ENCODE assay signal across 20 cellular contexts in genomic region chr4:51880016-51880915, GRCh38. TPM values are rescaled to one million over a fixed set of nuclear protein-coding genes. Genes with fewer than 3 reads are reported as not detected.
DNase-seq lines count a peak whose midpoint lies in the region; ATAC-seq and TF ChIP-seq lines count a peak whose summit lies in the region.
"Had no signal": no experiment of that assay in that cellular context is flagged by ENCODE, and none has a peak within 500 bp of the region (broad histone marks: within the 10 kb centered on the region; RNA-seq: fewer than 3 reads in every experiment).

No MANE protein-coding gene starts in this region.

- no peak for ATAC-seq in left colon
- ATAC-seq: Panc1, Right ventricle myocardium inferior had no signal

- CTCF ChIA-PET in mammary epithelial cell (lab: Charles Lee; ENCODE audit: low non-redundant PET) = no interaction called here

- no peak for TF ChIP-seq POLR2A in breast epithelium (IDR thresholded peaks at IDR 0.05)
- no peak for TF ChIP-seq POLR2A in esophagus squamous epithelium (IDR thresholded peaks at IDR 0.05)

- H3K27ac ChIP-seq in mammary epithelial cell (ENCODE audit: insufficient read depth, low read depth, low read length) = no peak overlapping the region
- H3K27ac ChIP-seq in breast epithelium = no peak overlapping the region
- peak overlapping the region; percentile 68 to 71 for H3K27ac ChIP-seq in liver (ENCODE audit: low read depth in 1 of 2, low read length in 2 of 2)
- H3K27ac ChIP-seq in WERI-Rb-1 = no peak overlapping the region
- no peak overlapping the region for H3K27ac ChIP-seq in esophagus squamous epithelium
- H3K27ac ChIP-seq: 22Rv1 had no signal

- TF ChIP-seq RAD21 in liver (IDR thresholded peaks at IDR 0.05) = peak in 1 of 2 donors; percentile 52

- H3K4me2 ChIP-seq in mammary epithelial cell (ENCODE audit: insufficient read depth, low read depth, low read length) = no peak overlapping the region

- BruUV-seq in mammary epithelial cell (replicated peaks; lab: Mats Ljungman, UMichigan) = no TSS peak

- no peaks in the 10 kb centered on the region for H4K20me1 ChIP-seq in mammary epithelial cell (ENCODE audit: insufficient read depth, low read length)

- intact Hi-C loops in mammary epithelial cell (cut with micrococcal nuclease) = no loop called here
- intact Hi-C loops in breast epithelium (cut with DNase I; ENCODE audit: low total_unique reads) = no loop called here
- intact Hi-C loops in left colon (cut with DNase I, micrococcal nuclease) = no loop called here
- intact Hi-C loops in esophagus squamous epithelium (cut with DNase I) = no loop called here

- H3K9me3 ChIP-seq in mammary epithelial cell (replicated peaks; ENCODE audit: insufficient read depth, low read length) = no peaks in the 10 kb centered on the region
- H3K9me3 ChIP-seq in breast epithelium = no peaks in the 10 kb centered on the region
- H3K9me3 ChIP-seq in liver (ENCODE audit: control insufficient read depth in 4 of 4, low read length in 3 of 4) = no peaks in the 10 kb centered on the region
- no peaks in the 10 kb centered on the region for H3K9me3 ChIP-seq in WERI-Rb-1 (ENCODE audit: severe bottlenecking)
- H3K9me3 ChIP-seq in esophagus squamous epithelium = no peaks in the 10 kb centered on the region

- dilution Hi-C loops in mammary epithelial cell (cut with HindIII; ENCODE audit: low sequenced_read_pairs) = no loop called here

- no peak overlapping the region for H2AFZ ChIP-seq in mammary epithelial cell (ENCODE audit: low read depth, low read length)

- no peaks in the 10 kb centered on the region for H3K4me1 ChIP-seq in mammary epithelial cell (ENCODE audit: insufficient read depth, low read length)
- H3K4me1 ChIP-seq in breast epithelium = no peaks in the 10 kb centered on the region
- H3K4me1 ChIP-seq in liver (ENCODE audit: control insufficient read depth in 4 of 4, insufficient read depth in 4 of 4, low read length in 3 of 4) = peaks cover 0 to 28% (median 16%) of the 10 kb centered on the region in 4 donors
- H3K4me1 ChIP-seq in esophagus squamous epithelium = no peaks in the 10 kb centered on the region

- TF ChIP-seq CTCF in mammary epithelial cell (conservative IDR thresholded peaks at IDR 0.05 in 1 of 2, IDR thresholded peaks at IDR 0.05 in 1 of 2; ENCODE audit: extremely low read depth in 1 of 2, insufficient read depth in 1 of 2, low read depth in 1 of 2, low read length in 2 of 2) (no peak), breast epithelium (IDR thresholded peaks at IDR 0.05) (no peak), fibroblast of mammary gland (conservative IDR thresholded peaks at IDR 0.05; ENCODE audit: control insufficient read depth, insufficient read depth, low read depth, low read length) (no peak), liver (IDR thresholded peaks at IDR 0.05; ENCODE audit: low read depth, low read length, missing input control) (no peak), WERI-Rb-1 (IDR thresholded peaks at IDR 0.05; ENCODE audit: low read depth, low read length) (no peak), esophagus squamous epithelium (IDR thresholded peaks at IDR 0.05) (no peak)

- no peaks in the 10 kb centered on the region for H3K79me2 ChIP-seq in mammary epithelial cell (ENCODE audit: insufficient read depth, low read length)

- DNase-seq in mammary epithelial cell (peak; percentile 10), breast epithelium (ENCODE audit: low spot score in 2 of 2) (no peak), fibroblast of mammary gland (ENCODE audit: low read depth) (peak; percentile 39), medulla oblongata (ENCODE audit: extremely low spot score) (no peak), left colon (no peak), WERI-Rb-1 (no peak), esophagus squamous epithelium (lab: John Stamatoyannopoulos, UW) (no peak)
- DNase-seq: Calu3; CD4-positive, alpha-beta memory T cell; DMS53; H7; NCI-H1105; NCI-H1694; NCI-H2107; NCI-H2227 treated with DMSO at 0.1 percent for 48 hours; NCI-H524 had no signal

- H3K27me3 ChIP-seq in mammary epithelial cell (ENCODE audit: insufficient read depth, low read length) (no peaks in the 10 kb centered on the region), breast epithelium (no peaks in the 10 kb centered on the region), liver (ENCODE audit: control insufficient read depth in 4 of 4, insufficient read depth in 4 of 4, low read length in 3 of 4) (no peaks in the 10 kb centered on the region), WERI-Rb-1 (ENCODE audit: insufficient read depth, low read depth, severe bottlenecking) (no peaks in the 10 kb centered on the region), esophagus squamous epithelium (no peaks in the 10 kb centered on the region)

- H3K9ac ChIP-seq in mammary epithelial cell (ENCODE audit: insufficient read depth, low read length) (no peak overlapping the region), liver (ENCODE audit: low read depth in 1 of 2, low read length in 2 of 2) (peak overlapping the region in 1 of 2 donors; percentile 87)

- 99% methylated on average over 9 of the region's 9 CpGs for WGBS in mammary epithelial cell (ENCODE audit: low coverage, missing lambda C conversion rate)
- WGBS in liver = 41% methylated on average over 9 of the region's 9 CpGs
- WGBS in esophagus squamous epithelium, 2 donors = 90 to 92% methylated on average over 9 of the region's 9 CpGs

- H3K4me3 ChIP-seq in mammary epithelial cell (replicated peaks in 1 of 3; ENCODE audit: insufficient read depth in 1 of 3, low read depth in 2 of 3, low read length in 3 of 3) (no peak overlapping the region), breast epithelium (no peak overlapping the region), fibroblast of mammary gland (ENCODE audit: control insufficient read depth, low read depth, low read length) (no peak overlapping the region), liver (ENCODE audit: low read depth in 1 of 3, low read length in 3 of 3) (no peak overlapping the region), WERI-Rb-1 (ENCODE audit: low read depth, low read length) (no peak overlapping the region), esophagus squamous epithelium (no peak overlapping the region)

- H3K36me3 ChIP-seq in mammary epithelial cell (ENCODE audit: insufficient read depth, low read length) (peaks cover 25% of the 10 kb centered on the region), breast epithelium (no peaks in the 10 kb centered on the region), liver (ENCODE audit: control insufficient read depth in 4 of 4, insufficient read depth in 3 of 4, low read depth in 1 of 4, low read length in 3 of 4) (peaks cover 1 to 12% (median 8%) of the 10 kb centered on the region in 4 donors), WERI-Rb-1 (peaks cover 27% of the 10 kb centered on the region), esophagus squamous epithelium (peaks cover 0 to 88% (median 9%) of the 10 kb centered on the region in 3 donors)

- in situ Hi-C loops in mammary epithelial cell (cut with MboI; ENCODE audit: low sequenced_read_pairs in 2 of 2) = no loop called here

TF ChIP-seq in liver, 16 proteins besides CTCF, POLR2A, EP300 and RAD21 (continues in another document):
- TF ChIP-seq HNF4A (conservative IDR thresholded peaks at IDR 0.05) = peak; percentile 95 to 96
- TF ChIP-seq NR2F2 (IDR thresholded peaks at IDR 0.05) = no peak
- TF ChIP-seq FOXA2 (IDR thresholded peaks at IDR 0.05) = peak; percentile 24
- TF ChIP-seq, protein P1, sequence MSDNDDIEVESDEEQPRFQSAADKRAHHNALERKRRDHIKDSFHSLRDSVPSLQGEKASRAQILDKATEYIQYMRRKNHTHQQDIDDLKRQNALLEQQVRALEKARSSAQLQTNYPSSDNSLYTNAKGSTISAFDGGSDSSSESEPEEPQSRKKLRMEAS (IDR thresholded peaks at IDR 0.05) = peak; percentile 73
- TF ChIP-seq YY1 (IDR thresholded peaks at IDR 0.05) = peak; percentile 64
- peak; percentile 76 to 95 for TF ChIP-seq JUND (IDR thresholded peaks at IDR 0.05)
- TF ChIP-seq, protein P2, sequence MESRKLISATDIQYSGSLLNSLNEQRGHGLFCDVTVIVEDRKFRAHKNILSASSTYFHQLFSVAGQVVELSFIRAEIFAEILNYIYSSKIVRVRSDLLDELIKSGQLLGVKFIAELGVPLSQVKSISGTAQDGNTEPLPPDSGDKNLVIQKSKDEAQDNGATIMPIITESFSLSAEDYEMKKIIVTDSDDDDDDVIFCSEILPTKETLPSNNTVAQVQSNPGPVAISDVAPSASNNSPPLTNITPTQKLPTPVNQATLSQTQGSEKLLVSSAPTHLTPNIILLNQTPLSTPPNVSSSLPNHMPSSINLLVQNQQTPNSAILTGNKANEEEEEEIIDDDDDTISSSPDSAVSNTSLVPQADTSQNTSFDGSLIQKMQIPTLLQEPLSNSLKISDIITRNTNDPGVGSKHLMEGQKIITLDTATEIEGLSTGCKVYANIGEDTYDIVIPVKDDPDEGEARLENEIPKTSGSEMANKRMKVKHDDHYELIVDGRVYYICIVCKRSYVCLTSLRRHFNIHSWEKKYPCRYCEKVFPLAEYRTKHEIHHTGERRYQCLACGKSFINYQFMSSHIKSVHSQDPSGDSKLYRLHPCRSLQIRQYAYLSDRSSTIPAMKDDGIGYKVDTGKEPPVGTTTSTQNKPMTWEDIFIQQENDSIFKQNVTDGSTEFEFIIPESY (IDR thresholded peaks at IDR 0.05) = peak; percentile 72
- no peak for TF ChIP-seq GABPA (IDR thresholded peaks at IDR 0.05 in 1 of 2, conservative IDR thresholded peaks at IDR 0.05 in 1 of 2)
- peak; percentile 69 for TF ChIP-seq ATF3 (IDR thresholded peaks at IDR 0.05)
- TF ChIP-seq RXRA (IDR thresholded peaks at IDR 0.05) = peak; percentile 78 to 84
- peak in 1 of 2 donors; percentile 31 for TF ChIP-seq EGR1 (IDR thresholded peaks at IDR 0.05; ENCODE audit: low read depth in 2 of 2)
- peak; percentile 24 for TF ChIP-seq FOXA1 (IDR thresholded peaks at IDR 0.05)
- peak; percentile 93 for TF ChIP-seq HNF4G (IDR thresholded peaks at IDR 0.05)

RNA-seq across cellular contexts. Expression of gene DCUN1D4, which starts 37.3 kb away (rescaled TPM):
- total RNA-seq in mammary epithelial cell (10 to 100 TPM; 43.5 to 66.5 TPM), breast epithelium (10 to 100 TPM; 47.2 to 68.8 (median 57.4) TPM), liver (10 to 100 TPM; 27.7 to 33.9 TPM), left colon (10 to 100 TPM; 29.7 to 37.5 TPM), esophagus squamous epithelium (10 to 100 TPM; 13.0 to 33.0 (median 16.7) TPM)
- polyA plus RNA-seq in mammary epithelial cell (40.7 TPM), liver (10 to 100 TPM; 15.2 to 15.8 TPM)
- 173 TPM for polyA minus RNA-seq in mammary epithelial cell

Comparison
In these comparisons a context has a peak if more than half of its experiments do, and no peak if none do; other contexts are left out.
1. DNase-seq: peak in mammary epithelial cell (single experiment) and fibroblast of mammary gland (single experiment); none in breast epithelium (0 of 2), medulla oblongata (single experiment), left colon (0 of 2), WERI-Rb-1 (single experiment) and esophagus squamous epithelium (single experiment).
2. H3K27ac ChIP-seq: peak in liver (2 of 2); none in mammary epithelial cell (single experiment), breast epithelium (0 of 2), WERI-Rb-1 (single experiment) and esophagus squamous epithelium (0 of 4).